Comparison of ENCODE assay signal across 14 cellular contexts in the genomic region with DNA sequence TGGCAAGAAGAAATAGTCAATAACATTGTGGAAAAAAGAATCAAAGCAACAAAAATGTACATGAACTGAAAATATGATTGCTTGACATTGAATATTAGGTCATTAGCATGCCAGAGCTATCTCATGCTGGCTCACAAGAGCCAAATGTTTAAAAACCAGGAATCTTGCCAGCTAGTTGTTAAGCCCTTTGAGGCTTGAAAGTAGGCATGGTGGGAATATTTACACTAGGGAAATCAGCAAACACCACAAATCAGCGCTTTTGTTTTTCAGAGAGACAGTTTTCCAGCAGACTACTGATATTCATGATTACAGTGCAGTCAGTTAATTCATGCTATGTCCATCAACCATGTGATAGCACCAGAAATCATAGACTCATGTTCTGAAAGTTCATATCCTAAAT.
DNase-seq lines count a peak whose midpoint lies in the region; ATAC-seq, FAIRE-seq and TF ChIP-seq lines count a peak whose summit lies in the region.
"Had no signal": no experiment of that assay in that cellular context is flagged by ENCODE, and none has a peak within 500 bp of the region (broad histone marks: within the 10 kb centered on the region; RNA-seq: fewer than 3 reads in every experiment).

No MANE protein-coding gene starts in this region.

- H3K27ac ChIP-seq in endodermal cell (ENCODE audit: low read depth, low read length) (peak overlapping the region; percentile 4), small intestine (ENCODE audit: low read depth in 1 of 2, low read length in 1 of 2) (no peak overlapping the region)
- H3K27ac ChIP-seq in CD4-positive, alpha-beta T cell (ENCODE audit: low read depth, low read length) = no peak overlapping the region
- H3K27ac ChIP-seq: 22Rv1, HL-60 had no signal

- CTCF ChIA-PET in CD4-positive, alpha-beta T cell (lab: Charles Lee) = interaction anchor here (0.9 kb wide), 1 partner anchor 9 kb away, joined by 3 read pairs; no protein-coding TSS in a partner anchor

- H3K9me3 Mint-ChIP-seq in endodermal cell = no peaks in the 10 kb centered on the region
- no peaks in the 10 kb centered on the region for H3K9me3 Mint-ChIP-seq in CD4-positive, alpha-beta T cell

- DNase-seq in NCI-H2171 treated with DMSO at 0.1 percent for 48 hours (lab: John Stamatoyannopoulos, UW) (peak; percentile 3), NCI-H2171 (lab: John Stamatoyannopoulos, UW) (no peak), NCI-H2081 treated with DMSO at 0.1 percent for 48 hours (lab: John Stamatoyannopoulos, UW) (peak; percentile 42), endodermal cell (no peak), retinal pigment epithelial cell (ENCODE audit: low read depth) (peak; percentile 40), small intestine (no peak)
- no peak for DNase-seq in CD4-positive, alpha-beta T cell
- DNase-seq: CD8-positive, alpha-beta memory T cell; HCEC 1CT; HFFc6 had no signal

- no peak overlapping the region for H3K27ac Mint-ChIP-seq in endodermal cell
- H3K27ac Mint-ChIP-seq in CD4-positive, alpha-beta T cell = no peak overlapping the region
- H3K27ac Mint-ChIP-seq: CD14-positive monocyte; CD8-positive, alpha-beta memory T cell; HFFc6 had no signal

- peaks cover 38% of the 10 kb centered on the region for H3K4me1 Mint-ChIP-seq in endodermal cell
- no peaks in the 10 kb centered on the region for H3K4me1 Mint-ChIP-seq in CD4-positive, alpha-beta T cell (ENCODE audit: low read depth)
- H3K4me1 Mint-ChIP-seq: CD14-positive monocyte; CD8-positive, alpha-beta memory T cell had no signal

- POLR2A ChIA-PET in CD4-positive, alpha-beta T cell (lab: Charles Lee) = no interaction called here

- no peaks in the 10 kb centered on the region for H3K9me3 ChIP-seq in endodermal cell (ENCODE audit: control insufficient read depth, low read length)
- H3K9me3 ChIP-seq in small intestine (ENCODE audit: control insufficient read depth, low read depth) = no peaks in the 10 kb centered on the region
- no peaks in the 10 kb centered on the region for H3K9me3 ChIP-seq in CD4-positive, alpha-beta T cell (ENCODE audit: control insufficient read depth, low read length)

- peaks cover 26% of the 10 kb centered on the region for H3K27me3 Mint-ChIP-seq in endodermal cell (ENCODE audit: insufficient read depth)
- no peaks in the 10 kb centered on the region for H3K27me3 Mint-ChIP-seq in CD4-positive, alpha-beta T cell
- H3K27me3 Mint-ChIP-seq: CD8-positive, alpha-beta memory T cell had no signal

- intact Hi-C loops in CD4-positive, alpha-beta T cell (cut with DNase I, micrococcal nuclease) = no loop called here

- FAIRE-seq in small intestine (lab: Jason Lieb, UNC) = no peak

- TF ChIP-seq CTCF in endodermal cell (conservative IDR thresholded peaks at IDR 0.05) (no peak), retinal pigment epithelial cell (conservative IDR thresholded peaks at IDR 0.05; ENCODE audit: low read depth, low read length) (no peak)
- TF ChIP-seq CTCF in CD4-positive, alpha-beta T cell (IDR thresholded peaks at IDR 0.05) = no peak

- 86% methylated on average over 1 of the region's 1 CpG for WGBS in endodermal cell (ENCODE audit: insufficient coverage in 1 of 2, insufficient read length in 1 of 2), 2 experiments
- 63 to 75% (median 74%) methylated on average over 1 of the region's 1 CpG for WGBS in small intestine, 3 donors

- H3K36me3 Mint-ChIP-seq in endodermal cell (ENCODE audit: low read depth) = no peaks in the 10 kb centered on the region
- H3K36me3 Mint-ChIP-seq in CD4-positive, alpha-beta T cell (ENCODE audit: low read depth) = no peaks in the 10 kb centered on the region
- H3K36me3 Mint-ChIP-seq: CD14-positive monocyte; CD8-positive, alpha-beta memory T cell had no signal

- no peak overlapping the region for H3K9ac ChIP-seq in endodermal cell (ENCODE audit: extremely low read depth, low read length, poor library complexity, severe bottlenecking)

- ATAC-seq in HG02840 (IDR thresholded peaks at IDR 0.05; ENCODE audit: low FRiP score, unreplicated experiment) = no peak
- no peak for ATAC-seq in CD4-positive, alpha-beta T cell (ENCODE audit: poor library complexity)

- H3K27me3 ChIP-seq in endodermal cell (ENCODE audit: control insufficient read depth, insufficient read depth, low read length, poor library complexity, severe bottlenecking) (peaks cover 2% of the 10 kb centered on the region), small intestine (ENCODE audit: control insufficient read depth in 2 of 2, insufficient read depth in 2 of 2, low read length in 2 of 2) (no peaks in the 10 kb centered on the region)
- H3K27me3 ChIP-seq in CD4-positive, alpha-beta T cell (ENCODE audit: control insufficient read depth, insufficient read depth, low read length) = no peaks in the 10 kb centered on the region

- no peaks in the 10 kb centered on the region for H3K4me1 ChIP-seq in endodermal cell (ENCODE audit: control insufficient read depth, insufficient read depth, low read length)
- H3K4me1 ChIP-seq in small intestine (ENCODE audit: control insufficient read depth in 2 of 2, insufficient read depth in 1 of 2, low read depth in 1 of 2, low read length in 1 of 2) = no peaks in the 10 kb centered on the region

- H3K4me3 Mint-ChIP-seq in endodermal cell = no peak overlapping the region
- no peak overlapping the region for H3K4me3 Mint-ChIP-seq in CD4-positive, alpha-beta T cell
- H3K4me3 Mint-ChIP-seq: CD14-positive monocyte; CD8-positive, alpha-beta memory T cell; HFFc6 had no signal

- no peak overlapping the region for H3K4me3 ChIP-seq in endodermal cell (ENCODE audit: low read length)
- H3K4me3 ChIP-seq in retinal pigment epithelial cell (ENCODE audit: low read length) = no peak overlapping the region
- no peak overlapping the region for H3K4me3 ChIP-seq in small intestine (ENCODE audit: low read depth in 1 of 2, low read length in 2 of 2)

- H3K36me3 ChIP-seq in endodermal cell (ENCODE audit: control insufficient read depth, insufficient read depth, low read length) (no peaks in the 10 kb centered on the region), small intestine (ENCODE audit: control insufficient read depth in 2 of 2, insufficient read depth in 2 of 2, low read length in 2 of 2) (no peaks in the 10 kb centered on the region)

Comparison
In these comparisons a context has a peak if more than half of its experiments do, and no peak if none do; other contexts are left out.
1. DNase-seq: peak in NCI-H2171 treated with DMSO at 0.1 percent for 48 hours (single experiment), NCI-H2081 treated with DMSO at 0.1 percent for 48 hours (single experiment) and retinal pigment epithelial cell (single experiment); none in NCI-H2171 (single experiment), endodermal cell (single experiment), small intestine (single experiment) and CD4-positive, alpha-beta T cell (0 of 10).